In genomic region chr18:73201940-73202339, GRCh38 we compare ENCODE assay signal across 18 cellular contexts.
A peak's percentile ranks its signal among the peaks of the same experiment; 100 is the strongest.
DNase-seq lines count a peak whose midpoint lies in the region; ATAC-seq and TF ChIP-seq lines count a peak whose summit lies in the region.
"Had no signal": no experiment of that assay in that cellular context is flagged by ENCODE, and none has a peak within 500 bp of the region (broad histone marks: within the 10 kb centered on the region; RNA-seq: fewer than 3 reads in every experiment).

No MANE protein-coding gene starts in this region.

- H3F3A ChIP-seq in PC-3 (ENCODE audit: low read length, unreplicated experiment): no peaks in the 10 kb centered on the region

- TF ChIP-seq CTCF in PC-3 (conservative IDR thresholded peaks at IDR 0.05; ENCODE audit: low read depth, low read length): no peak
- no peak for TF ChIP-seq CTCF in mammary epithelial cell (conservative IDR thresholded peaks at IDR 0.05 in 1 of 2, IDR thresholded peaks at IDR 0.05 in 1 of 2; ENCODE audit: extremely low read depth in 1 of 2, insufficient read depth in 1 of 2, low read depth in 1 of 2, low read length in 2 of 2)
- no peak for TF ChIP-seq CTCF in esophagus muscularis mucosa (IDR thresholded peaks at IDR 0.05)

- dilution Hi-C loops in mammary epithelial cell (cut with HindIII; ENCODE audit: low sequenced_read_pairs): no loop called here

- no peak for TF ChIP-seq POLR2A in esophagus muscularis mucosa (IDR thresholded peaks at IDR 0.05; ENCODE audit: low read depth)

- peak; percentile 71 for ATAC-seq in PC-3
- ATAC-seq in HG03460 (IDR thresholded peaks at IDR 0.05; ENCODE audit: unreplicated experiment): no peak
- ATAC-seq in HG03196 (IDR thresholded peaks at IDR 0.05; ENCODE audit: unreplicated experiment): no peak
- ATAC-seq in GM18909 (IDR thresholded peaks at IDR 0.05; ENCODE audit: poor library complexity, unreplicated experiment): no peak
- ATAC-seq: GM23338, K562 had no signal

- DNase-seq in EL (peak; percentile 13), PC-3 (peak; percentile 79), mammary epithelial cell (peak; percentile 61), kidney tubule cell (ENCODE audit: low spot score) (peak; percentile 56), esophagus muscularis mucosa (ENCODE audit: extremely low spot score) (no peak)
- DNase-seq: ACHN, AML-193, DMS79 treated with DMSO at 0.1 percent for 48 hours, HCEC 1CT, NCI-H1694 treated with DMSO at 0.1 percent for 48 hours, NCI-H2107, NCI-H510A treated with DMSO at 0.1 percent for 48 hours, PC-9 had no signal

- H3K27me3 ChIP-seq in PC-3 (ENCODE audit: low read length) (no peaks in the 10 kb centered on the region), mammary epithelial cell (ENCODE audit: insufficient read depth, low read length) (no peaks in the 10 kb centered on the region), esophagus muscularis mucosa (no peaks in the 10 kb centered on the region)

- H3K79me2 ChIP-seq in PC-3 (ENCODE audit: low read length) (no peaks in the 10 kb centered on the region), mammary epithelial cell (ENCODE audit: insufficient read depth, low read length) (no peaks in the 10 kb centered on the region)

- H3K9me2 ChIP-seq in PC-3 (replicated peaks; ENCODE audit: low read length): no peaks in the 10 kb centered on the region

- in situ Hi-C loops in mammary epithelial cell (cut with MboI; ENCODE audit: low sequenced_read_pairs in 2 of 2): no loop called here

- H3K4me1 ChIP-seq in PC-3 (ENCODE audit: insufficient read depth, low read length): peaks cover 3% of the 10 kb centered on the region; the same call in 1 of the 2 replicates
- no peaks in the 10 kb centered on the region for H3K4me1 ChIP-seq in mammary epithelial cell (ENCODE audit: insufficient read depth, low read length)
- H3K4me1 ChIP-seq in esophagus muscularis mucosa: no peaks in the 10 kb centered on the region

- H3K4me3 ChIP-seq in PC-3 (ENCODE audit: low read length) (no peak overlapping the region), mammary epithelial cell (replicated peaks in 1 of 3; ENCODE audit: insufficient read depth in 1 of 3, low read depth in 2 of 3, low read length in 3 of 3) (no peak overlapping the region), esophagus muscularis mucosa (no peak overlapping the region)
- H3K4me3 ChIP-seq: GM23338, K562, PC-9 had no signal

- intact Hi-C loops in PC-3 (cut with micrococcal nuclease) (no loop called here), mammary epithelial cell (cut with micrococcal nuclease) (no loop called here), esophagus muscularis mucosa (cut with DNase I) (no loop called here)

- H3K9me3 ChIP-seq in PC-3 (ENCODE audit: low read length) (no peaks in the 10 kb centered on the region), mammary epithelial cell (replicated peaks; ENCODE audit: insufficient read depth, low read length) (no peaks in the 10 kb centered on the region), esophagus muscularis mucosa (no peaks in the 10 kb centered on the region)

- H3K36me3 ChIP-seq in PC-3 (ENCODE audit: low read depth, low read length) (no peaks in the 10 kb centered on the region), mammary epithelial cell (ENCODE audit: insufficient read depth, low read length) (no peaks in the 10 kb centered on the region), esophagus muscularis mucosa (no peaks in the 10 kb centered on the region)

- H3K27ac ChIP-seq in PC-3 (ENCODE audit: low read length) (no peak overlapping the region), mammary epithelial cell (ENCODE audit: insufficient read depth, low read depth, low read length) (no peak overlapping the region), esophagus muscularis mucosa (replicated peaks in 1 of 4) (no peak overlapping the region)
- H3K27ac ChIP-seq: PC-9 had no signal

- no peak overlapping the region for H3K4me2 ChIP-seq in PC-3 (ENCODE audit: low read length)
- H3K4me2 ChIP-seq in mammary epithelial cell (ENCODE audit: insufficient read depth, low read depth, low read length): no peak overlapping the region
- H3K4me2 ChIP-seq: GM23338, PC-9 had no signal

- TF ChIP-seq EP300 in esophagus muscularis mucosa (IDR thresholded peaks at IDR 0.05): no peak

- POLR2A ChIA-PET in PC-3 (lab: Charles Lee; ENCODE audit: unreplicated experiment): no interaction called here

- CTCF ChIA-PET in PC-3 (lab: Charles Lee) (no interaction called here), mammary epithelial cell (lab: Charles Lee; ENCODE audit: low non-redundant PET) (no interaction called here)

- WGBS in mammary epithelial cell (ENCODE audit: low coverage, missing lambda C conversion rate): 63% methylated on average over 5 of the region's 6 CpGs
- WGBS in esophagus muscularis mucosa: 80% methylated on average over 6 of the region's 6 CpGs

- no TSS peak for BruUV-seq in PC-3 (replicated peaks; lab: Mats Ljungman, UMichigan)
- BruUV-seq in mammary epithelial cell (replicated peaks; lab: Mats Ljungman, UMichigan): no TSS peak

- no peak overlapping the region for H2AFZ ChIP-seq in PC-3 (ENCODE audit: low read length)
- H2AFZ ChIP-seq in mammary epithelial cell (ENCODE audit: low read depth, low read length): no peak overlapping the region
- H2AFZ ChIP-seq: GM23338, PC-9 had no signal

- H3K9ac ChIP-seq in PC-3 (ENCODE audit: low read length) (no peak overlapping the region), mammary epithelial cell (ENCODE audit: insufficient read depth, low read length) (no peak overlapping the region)

- no peaks in the 10 kb centered on the region for H4K20me1 ChIP-seq in PC-3 (ENCODE audit: low read length)
- no peaks in the 10 kb centered on the region for H4K20me1 ChIP-seq in mammary epithelial cell (ENCODE audit: insufficient read depth, low read length)
